8 cellular contexts compared by ENCODE assay signal in the genomic region with DNA sequence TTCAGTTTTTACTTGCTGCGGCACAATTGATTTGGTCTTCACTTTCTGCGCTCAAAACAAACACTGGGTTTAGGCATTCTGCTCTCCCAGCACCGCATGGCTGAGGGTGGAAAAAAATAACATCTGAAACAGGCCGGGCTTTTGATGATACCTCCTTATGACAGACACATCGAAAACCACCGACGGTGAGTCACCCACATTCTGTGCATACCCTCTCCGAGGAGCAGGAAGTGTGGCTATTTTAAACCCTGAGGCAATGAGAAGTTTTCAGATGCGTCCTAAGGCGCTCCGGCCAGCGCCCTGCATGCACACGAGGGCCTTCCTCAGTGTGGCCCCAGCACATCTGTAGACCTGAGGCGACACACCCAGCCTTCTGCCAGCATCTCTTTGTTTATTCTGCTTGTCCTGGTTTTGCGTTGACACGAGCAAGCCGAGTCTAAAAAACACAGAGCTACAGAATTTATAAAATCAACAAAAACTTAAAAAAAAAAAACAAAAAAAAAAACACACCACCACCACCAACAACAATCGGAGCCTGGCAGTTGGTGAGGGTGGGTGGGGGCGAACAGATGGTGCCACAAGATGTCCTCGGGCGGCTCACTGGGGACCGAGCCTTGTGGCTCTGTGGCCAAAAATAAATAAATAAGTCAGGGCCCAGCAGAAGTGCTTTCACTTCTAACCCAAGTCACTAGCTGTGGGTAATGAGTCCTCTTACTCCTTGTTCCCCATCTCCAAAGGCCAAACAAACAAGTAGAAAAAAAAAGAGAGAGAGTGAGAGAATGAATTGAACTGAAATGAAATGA.
DNase-seq lines count a peak whose midpoint lies in the region; ATAC-seq and TF ChIP-seq lines count a peak whose summit lies in the region.

No MANE protein-coding gene starts in this region.

- no peak overlapping the region for H3K4me3 ChIP-seq in epithelial cell of proximal tubule (ENCODE audit: low read depth, low read length)
- H3K4me3 ChIP-seq in stomach = no peak overlapping the region

- H3K9me3 ChIP-seq in stomach = no peaks in the 10 kb centered on the region

- H3K27ac Mint-ChIP-seq in natural killer cell treated with Interleukin-12 subunit alpha and Interleukin-12 subunit beta and Interleukin-15 and Interleukin-18, amount 100 ng/mL, for 72 hours = peak overlapping the region in 1 of 2 donors; percentile 100

- no peaks in the 10 kb centered on the region for H3K27me3 Mint-ChIP-seq in natural killer cell treated with Interleukin-12 subunit alpha and Interleukin-12 subunit beta and Interleukin-15 and Interleukin-18, amount 100 ng/mL, for 72 hours

- TF ChIP-seq POLR2A in stomach (IDR thresholded peaks at IDR 0.05) = no peak

- peaks cover 0 to 13% (median under 1%) of the 10 kb centered on the region in 3 donors for H3K27me3 ChIP-seq in stomach

- H3K36me3 ChIP-seq in stomach = no peaks in the 10 kb centered on the region

- WGBS in stomach, 5 donors = 35 to 54% (median 46%) methylated on average over 22 of the region's 22 CpGs

- DNase-seq in NCI-H510A treated with DMSO at 0.1 percent for 48 hours (lab: John Stamatoyannopoulos, UW) = peak; percentile 57
- DNase-seq in NCI-H510A (lab: John Stamatoyannopoulos, UW) = no peak
- peak; percentile 99 for DNase-seq in NOMO-1 treated with DMSO at 0.1 percent for 48 hours (lab: John Stamatoyannopoulos, UW; ENCODE audit: unreplicated experiment)
- peak; percentile 92 for DNase-seq in activated CD8-positive, alpha-beta memory T cell treated with anti-CD3 and anti-CD28 coated beads, Interleukin-2, amount 50 U/mL, for 1 hour (ENCODE audit: extremely low read depth)
- peak; percentile 98 for DNase-seq in epithelial cell of proximal tubule (ENCODE audit: low read depth)
- peak; percentile 95 for DNase-seq in natural killer cell treated with Interleukin-12 subunit alpha and Interleukin-12 subunit beta and Interleukin-15 and Interleukin-18, amount 100 ng/mL, for 72 hours (ENCODE audit: low spot score)
- peak; percentile 65 for DNase-seq in stomach

- peaks cover 6% of the 10 kb centered on the region for H3K36me3 Mint-ChIP-seq in natural killer cell treated with Interleukin-12 subunit alpha and Interleukin-12 subunit beta and Interleukin-15 and Interleukin-18, amount 100 ng/mL, for 72 hours

- peak; percentile 80 for ATAC-seq in HG03025 (IDR thresholded peaks at IDR 0.05; ENCODE audit: low FRiP score, unreplicated experiment)
- peak; percentile 96 for ATAC-seq in natural killer cell treated with Interleukin-12 subunit alpha and Interleukin-12 subunit beta and Interleukin-15 and Interleukin-18, amount 100 ng/mL, for 72 hours

- intact Hi-C loops in stomach (cut with DNase I; ENCODE audit: low total_unique reads) = no loop called here

- H3K4me3 Mint-ChIP-seq in natural killer cell treated with Interleukin-12 subunit alpha and Interleukin-12 subunit beta and Interleukin-15 and Interleukin-18, amount 100 ng/mL, for 72 hours = peak overlapping the region; percentile 84

- H3K4me1 Mint-ChIP-seq in natural killer cell treated with Interleukin-12 subunit alpha and Interleukin-12 subunit beta and Interleukin-15 and Interleukin-18, amount 100 ng/mL, for 72 hours (ENCODE audit: low read depth in 2 of 2) = peaks cover 49 to 53% of the 10 kb centered on the region in 2 donors

- no peak for TF ChIP-seq EP300 in stomach (IDR thresholded peaks at IDR 0.05)

- TF ChIP-seq CTCF in epithelial cell of proximal tubule (conservative IDR thresholded peaks at IDR 0.05; ENCODE audit: low read depth, low read length) (no peak), stomach (IDR thresholded peaks at IDR 0.05) (no peak)

- H3K4me1 ChIP-seq in stomach = peaks cover 6 to 32% (median 14%) of the 10 kb centered on the region in 4 donors

- peak overlapping the region; percentile 53 to 73 (median 64) for H3K27ac ChIP-seq in stomach

- H3K9me3 Mint-ChIP-seq in natural killer cell treated with Interleukin-12 subunit alpha and Interleukin-12 subunit beta and Interleukin-15 and Interleukin-18, amount 100 ng/mL, for 72 hours = no peaks in the 10 kb centered on the region
